9 cellular contexts compared by ENCODE assay signal in genomic region chr4:143406523-143406922, GRCh38.
A peak's percentile ranks its signal among the peaks of the same experiment; 100 is the strongest.
DNase-seq lines count a peak whose midpoint lies in the region; ATAC-seq and TF ChIP-seq lines count a peak whose summit lies in the region.
"Had no signal": no experiment of that assay in that cellular context is flagged by ENCODE, and none has a peak within 500 bp of the region (broad histone marks: within the 10 kb centered on the region; RNA-seq: fewer than 3 reads in every experiment).

No MANE protein-coding gene starts in this region.

- no peak for TF ChIP-seq CTCF in epithelial cell of proximal tubule (conservative IDR thresholded peaks at IDR 0.05; ENCODE audit: low read depth, low read length)
- no peak for TF ChIP-seq CTCF in WERI-Rb-1 (IDR thresholded peaks at IDR 0.05; ENCODE audit: low read depth, low read length)

- no peak overlapping the region for H3K4me3 ChIP-seq in epithelial cell of proximal tubule (ENCODE audit: low read depth, low read length)
- peak overlapping the region in 1 of 2 donors; percentile 40 for H3K4me3 ChIP-seq in muscle layer of colon (ENCODE audit: low read depth in 1 of 2, low read length in 2 of 2)
- H3K4me3 ChIP-seq in WERI-Rb-1 (ENCODE audit: low read depth, low read length): no peak overlapping the region

- H3K27me3 Mint-ChIP-seq in stimulated activated naive CD8-positive, alpha-beta T cell treated with anti-CD3 and anti-CD28 coated beads, Interleukin-15, amount 100 ng/mL, for 72 hours: peaks cover 30% of the 10 kb centered on the region

- H3K36me3 ChIP-seq in muscle layer of colon (ENCODE audit: insufficient read depth, low read length) (no peaks in the 10 kb centered on the region), WERI-Rb-1 (no peaks in the 10 kb centered on the region)

- H3K27ac ChIP-seq in muscle layer of colon (ENCODE audit: low read depth, low read length) (peak overlapping the region; percentile 44), WERI-Rb-1 (no peak overlapping the region)

- DNase-seq in stimulated activated naive CD8-positive, alpha-beta T cell treated with anti-CD3 and anti-CD28 coated beads, Interleukin-15, Interleukin-2, amounts not matched to agents 100 U/mL and 50 U/mL, for 24 hours: peak; percentile 59
- DNase-seq in stimulated activated naive CD8-positive, alpha-beta T cell treated with anti-CD3 and anti-CD28 coated beads, Interleukin-15, amount 100 ng/mL, for 72 hours: no peak
- DNase-seq in epithelial cell of proximal tubule (ENCODE audit: low read depth): peak; percentile 59
- DNase-seq in medulla oblongata (ENCODE audit: extremely low spot score): no peak
- no peak for DNase-seq in WERI-Rb-1
- DNase-seq: CD4-positive, alpha-beta memory T cell had no signal

- ATAC-seq in stimulated activated naive CD8-positive, alpha-beta T cell treated with anti-CD3 and anti-CD28 coated beads, Interleukin-15, Interleukin-2, amounts not matched to agents 100 U/mL and 50 U/mL, for 24 hours: peak; percentile 72
- no peak for ATAC-seq in stimulated activated naive CD8-positive, alpha-beta T cell treated with anti-CD3 and anti-CD28 coated beads, Interleukin-15, amount 100 ng/mL, for 72 hours
- no peak for ATAC-seq in HG03571 (IDR thresholded peaks at IDR 0.05; ENCODE audit: unreplicated experiment)
- ATAC-seq in GM19328 (IDR thresholded peaks at IDR 0.05; ENCODE audit: unreplicated experiment): no peak

- no peak overlapping the region for H3K4me3 Mint-ChIP-seq in stimulated activated naive CD8-positive, alpha-beta T cell treated with anti-CD3 and anti-CD28 coated beads, Interleukin-15, amount 100 ng/mL, for 72 hours

- H3K9ac ChIP-seq in muscle layer of colon (ENCODE audit: low read length): no peak overlapping the region

- peaks cover 86% of the 10 kb centered on the region for H3K4me1 ChIP-seq in muscle layer of colon (ENCODE audit: insufficient read depth, low read length)

- H3K9me3 ChIP-seq in muscle layer of colon (ENCODE audit: low read length): no peaks in the 10 kb centered on the region
- H3K9me3 ChIP-seq in WERI-Rb-1 (ENCODE audit: severe bottlenecking): no peaks in the 10 kb centered on the region

- H3K27me3 ChIP-seq in muscle layer of colon (ENCODE audit: control insufficient read depth in 1 of 2, insufficient read depth in 2 of 2, low read length in 2 of 2) (no peaks in the 10 kb centered on the region), WERI-Rb-1 (ENCODE audit: insufficient read depth, low read depth, severe bottlenecking) (no peaks in the 10 kb centered on the region)

- peaks cover 20% of the 10 kb centered on the region for H3K4me1 Mint-ChIP-seq in stimulated activated naive CD8-positive, alpha-beta T cell treated with anti-CD3 and anti-CD28 coated beads, Interleukin-15, amount 100 ng/mL, for 72 hours

- no peaks in the 10 kb centered on the region for H3K9me3 Mint-ChIP-seq in stimulated activated naive CD8-positive, alpha-beta T cell treated with anti-CD3 and anti-CD28 coated beads, Interleukin-15, amount 100 ng/mL, for 72 hours

- H3K27ac Mint-ChIP-seq in stimulated activated naive CD8-positive, alpha-beta T cell treated with anti-CD3 and anti-CD28 coated beads, Interleukin-15, amount 100 ng/mL, for 72 hours: no peak overlapping the region
- H3K27ac Mint-ChIP-seq: CD4-positive, alpha-beta memory T cell had no signal

Comparison
In these comparisons a context has a peak if more than half of its experiments do, and no peak if none do; other contexts are left out.
1. DNase-seq: peak in stimulated activated naive CD8-positive, alpha-beta T cell treated with anti-CD3 and anti-CD28 coated beads, Interleukin-15, Interleukin-2, amounts not matched to agents 100 U/mL and 50 U/mL, for 24 hours (single experiment) and epithelial cell of proximal tubule (single experiment); none in stimulated activated naive CD8-positive, alpha-beta T cell treated with anti-CD3 and anti-CD28 coated beads, Interleukin-15, amount 100 ng/mL, for 72 hours (0 of 2), medulla oblongata (single experiment) and WERI-Rb-1 (single experiment).